Comparison of ENCODE assay signal across 1 cellular context in genomic region chr11:61298663-61299244, GRCh38.
TF ChIP-seq lines count a peak whose summit lies in the region.

No MANE protein-coding gene starts in this region.

TF ChIP-seq in K562, 482 proteins besides CTCF, POLR2A, EP300 and RAD21:
- TF ChIP-seq ZSCAN29 (IDR thresholded peaks at IDR 0.05) (no peak), SUPT5H (IDR thresholded peaks at IDR 0.05) (peak; percentile 21; the same call in 1 of the 2 replicates), PHTF2 (CRISPR knock-in tag; IDR thresholded peaks at IDR 0.05) (no peak), TAF9B (IDR thresholded peaks at IDR 0.05; ENCODE audit: partially characterized antibody) (no peak), ELF1 (tag; IDR thresholded peaks at IDR 0.05) (no peak)
